1 cellular context compared by ENCODE assay signal in genomic region chr21:45034556-45035476, GRCh38.
TF ChIP-seq lines count a peak whose summit lies in the region.

No MANE protein-coding gene starts in this region.

TF ChIP-seq in H1, 55 proteins besides CTCF, POLR2A, EP300 and RAD21:
- TF ChIP-seq BCL11A (IDR thresholded peaks at IDR 0.05; ENCODE audit: low read depth in 2 of 2, low read length in 2 of 2): no peak
- TF ChIP-seq JUND (IDR thresholded peaks at IDR 0.05; ENCODE audit: low read length): no peak
